In the genomic region with DNA sequence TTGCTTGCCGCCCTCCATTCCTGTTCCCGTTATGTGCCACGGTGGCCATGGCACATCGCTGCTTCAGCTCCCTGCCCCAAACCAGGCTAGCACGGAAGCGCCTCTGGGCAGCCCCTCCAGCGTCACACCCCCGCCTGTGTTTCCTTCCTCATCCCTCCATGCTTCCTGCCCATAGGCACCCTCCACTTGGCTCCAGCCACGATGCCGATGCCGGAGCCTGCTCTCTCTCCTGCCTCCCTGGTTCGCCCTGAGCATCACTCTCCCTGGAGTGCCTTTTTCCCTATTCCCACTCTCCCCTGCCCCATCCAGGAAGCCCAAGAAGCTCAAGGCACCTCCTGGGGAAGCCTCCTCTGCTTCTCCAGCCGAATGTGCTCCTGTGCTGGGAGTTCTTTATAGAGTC, we compare ENCODE assay signal across 18 cellular contexts. TPM values are rescaled to one million over a fixed set of nuclear protein-coding genes. Genes with fewer than 3 reads are reported as not detected.
A peak's percentile ranks its signal among the peaks of the same experiment; 100 is the strongest.
DNase-seq lines count a peak whose midpoint lies in the region; ATAC-seq and TF ChIP-seq lines count a peak whose summit lies in the region.
"Had no signal": no experiment of that assay in that cellular context is flagged by ENCODE, and none has a peak within 500 bp of the region (broad histone marks: within the 10 kb centered on the region; RNA-seq: fewer than 3 reads in every experiment).

No MANE protein-coding gene starts in this region.

- peak overlapping the region; percentile 36; the same call in 1 of the 3 replicates for H3K4me3 Mint-ChIP-seq in GM23338
- H3K4me3 Mint-ChIP-seq: activated CD4-positive, alpha-beta T cell treated with anti-CD3 and anti-CD28 coated beads, Interleukin-2, amount 10 ng/mL, durations not matched to agents 24 days and 14 days had no signal

- TF ChIP-seq POLR2A in GM18505 (IDR thresholded peaks at IDR 0.05; ENCODE audit: borderline replicate concordance, extremely low read depth, insufficient read depth, insufficient read length) (no peak), prostate gland (IDR thresholded peaks at IDR 0.05) (no peak)

- no peaks in the 10 kb centered on the region; the same call in 1 of the 2 replicates for H3K27me3 ChIP-seq in GM23338 (ENCODE audit: insufficient read depth)
- no peaks in the 10 kb centered on the region for H3K27me3 ChIP-seq in ascending aorta
- peaks cover 21% of the 10 kb centered on the region for H3K27me3 ChIP-seq in lower lobe of right lung (ENCODE audit: low read depth)
- H3K27me3 ChIP-seq in subcutaneous abdominal adipose tissue (ENCODE audit: control insufficient read depth in 5 of 5, insufficient read depth in 4 of 5, low read length in 5 of 5), result peaks cover 0 to 17% (median 14%) of the 10 kb centered on the region in 5 donors
- H3K27me3 ChIP-seq in prostate gland (replicated peaks; ENCODE audit: insufficient read depth), result no peaks in the 10 kb centered on the region

- peaks cover 40% of the 10 kb centered on the region for H3K27me3 Mint-ChIP-seq in GM23338 (ENCODE audit: insufficient read depth, low read depth, poor library complexity)

- H3K27ac ChIP-seq in GM23338 (ENCODE audit: low read depth) (no peak overlapping the region), ascending aorta (peak overlapping the region; percentile 94 to 98), lower lobe of right lung (peak overlapping the region; percentile 33), subcutaneous abdominal adipose tissue (ENCODE audit: low read depth, low read length) (peak overlapping the region; percentile 50), prostate gland (no peak overlapping the region)

- H3F3A ChIP-seq in GM23338 (replicated peaks; ENCODE audit: low read depth), result peaks cover 25% of the 10 kb centered on the region; the same call in 1 of the 2 replicates

- H3K4me3 ChIP-seq in GM23338, result no peak overlapping the region
- no peak overlapping the region for H3K4me3 ChIP-seq in ascending aorta
- no peak overlapping the region for H3K4me3 ChIP-seq in lower lobe of right lung
- peak overlapping the region in 1 of 5 donors; percentile 18 for H3K4me3 ChIP-seq in subcutaneous abdominal adipose tissue (ENCODE audit: low read depth in 1 of 5, low read length in 5 of 5)
- H3K4me3 ChIP-seq in prostate gland, result no peak overlapping the region

- ATAC-seq in GM23338, result no peak
- ATAC-seq in lower lobe of right lung, result no peak
- no peak for ATAC-seq in GM18505 (IDR thresholded peaks at IDR 0.05; ENCODE audit: unreplicated experiment)

- H3K9me3 ChIP-seq in ascending aorta (no peaks in the 10 kb centered on the region), lower lobe of right lung (no peaks in the 10 kb centered on the region), subcutaneous abdominal adipose tissue (ENCODE audit: control insufficient read depth in 5 of 5, low read length in 5 of 5) (no peaks in the 10 kb centered on the region), prostate gland (no peaks in the 10 kb centered on the region)

- intact Hi-C loops in ascending aorta (cut with DNase I), result loop anchor here (2.0 to 10.0 kb wide), 2 partner anchors 18 to 240 kb away; no protein-coding TSS in a partner anchor
- intact Hi-C loops in lower lobe of right lung (cut with DNase I), result no loop called here
- intact Hi-C loops in prostate gland (cut with DNase I), result no loop called here

- peaks cover 84% of the 10 kb centered on the region for H3K4me1 Mint-ChIP-seq in GM23338

- H3K36me3 ChIP-seq in GM23338 (ENCODE audit: insufficient read depth) (no peaks in the 10 kb centered on the region), ascending aorta (no peaks in the 10 kb centered on the region), lower lobe of right lung (no peaks in the 10 kb centered on the region), subcutaneous abdominal adipose tissue (ENCODE audit: control insufficient read depth in 5 of 5, insufficient read depth in 5 of 5, low read length in 5 of 5) (no peaks in the 10 kb centered on the region), prostate gland (no peaks in the 10 kb centered on the region)

- DNase-seq in GM23338 (ENCODE audit: low spot score), result no peak
- DNase-seq in ascending aorta (ENCODE audit: low spot score in 2 of 2), result no peak
- no peak for DNase-seq in lower lobe of right lung
- no peak for DNase-seq in COLO668 (lab: John Stamatoyannopoulos, UW; ENCODE audit: unreplicated experiment)
- no peak for DNase-seq in cortex of kidney (lab: John Stamatoyannopoulos, UW)
- DNase-seq in prostate gland (ENCODE audit: low spot score), result no peak
- DNase-seq: activated CD4-positive, alpha-beta T cell treated with anti-CD3 and anti-CD28 coated beads, Interleukin-2, amount 10 ng/mL, durations not matched to agents 24 days and 14 days; activated naive CD4-positive, alpha-beta T cell treated with Interleukin-2 at 50 U/mL for 16 hours; DMS 273 treated with DMSO at 0.1 percent for 48 hours; effector CD8-positive, alpha-beta T cell; Karpas-422; NCI-H1417 treated with DMSO at 0.1 percent for 48 hours; SIG-M5; stimulated activated naive CD4-positive, alpha-beta T cell treated with Interleukin-2 at 50 U/mL for 16 hours; T-helper 9 cell had no signal

- peak overlapping the region in 1 of 5 donors; percentile 30 for H3K9ac ChIP-seq in subcutaneous abdominal adipose tissue (ENCODE audit: low read length in 5 of 5)

- TF ChIP-seq CTCF in GM23338 (conservative IDR thresholded peaks at IDR 0.05; ENCODE audit: low read depth in 2 of 2), result no peak
- no peak for TF ChIP-seq CTCF in ascending aorta (IDR thresholded peaks at IDR 0.05)
- TF ChIP-seq CTCF in lower lobe of right lung (IDR thresholded peaks at IDR 0.05), result no peak
- TF ChIP-seq CTCF in prostate gland (IDR thresholded peaks at IDR 0.05), result no peak

- peaks cover 5% of the 10 kb centered on the region; the same call in 2 of the 3 replicates for H3K36me3 Mint-ChIP-seq in GM23338 (ENCODE audit: low read depth)
- H3K36me3 Mint-ChIP-seq: brain had no signal

- peaks cover 5% of the 10 kb centered on the region for H4K20me1 ChIP-seq in GM23338 (replicated peaks; ENCODE audit: insufficient read depth)

- WGBS in prostate gland, result 60% methylated on average over 13 of the region's 13 CpGs

- H3K4me2 ChIP-seq in GM23338, result peak overlapping the region; percentile 64

- H3K9me3 Mint-ChIP-seq in GM23338, result no peaks in the 10 kb centered on the region; the same call in 2 of the 3 replicates
- H3K9me3 Mint-ChIP-seq: activated CD4-positive, alpha-beta T cell treated with anti-CD3 and anti-CD28 coated beads, Interleukin-2, amount 10 ng/mL, durations not matched to agents 24 days and 14 days; brain had no signal

- H3K4me1 ChIP-seq in GM23338 (ENCODE audit: insufficient read depth) (peaks cover 70% of the 10 kb centered on the region), ascending aorta (peaks cover 27 to 53% of the 10 kb centered on the region in 2 donors), lower lobe of right lung (peaks cover 44% of the 10 kb centered on the region), subcutaneous abdominal adipose tissue (ENCODE audit: control insufficient read depth in 5 of 5, insufficient read depth in 5 of 5, low read length in 5 of 5) (peaks cover 7 to 56% (median 41%) of the 10 kb centered on the region in 5 donors), prostate gland (replicated peaks) (peaks cover 4% of the 10 kb centered on the region)

- peak overlapping the region; percentile 43; the same call in 1 of the 2 replicates for H3K27ac Mint-ChIP-seq in GM23338
- H3K27ac Mint-ChIP-seq: activated CD4-positive, alpha-beta T cell treated with anti-CD3 and anti-CD28 coated beads, Interleukin-2, amount 10 ng/mL, durations not matched to agents 24 days and 14 days had no signal

- H3K79me2 ChIP-seq in GM23338 (replicated peaks; ENCODE audit: insufficient read depth), result peaks cover 47% of the 10 kb centered on the region

- H2AFZ ChIP-seq in GM23338, result no peak overlapping the region

- H3K9me2 ChIP-seq in GM23338 (ENCODE audit: insufficient read depth), result no peaks in the 10 kb centered on the region

TF ChIP-seq in GM23338, 12 proteins besides CTCF, POLR2A, EP300 and RAD21:
- TF ChIP-seq ZNF114 (CRISPR knock-in tag; IDR thresholded peaks at IDR 0.05) (no peak), ZNF331 (CRISPR knock-in tag; IDR thresholded peaks at IDR 0.05; ENCODE audit: low read depth) (no peak), EZH2 (IDR thresholded peaks at IDR 0.05; ENCODE audit: low read depth, unreplicated experiment) (no peak), POLR2AphosphoS5 (IDR thresholded peaks at IDR 0.05; ENCODE audit: low read depth) (no peak), NANOG (IDR thresholded peaks at IDR 0.05; ENCODE audit: borderline replicate concordance) (no peak)

RNA-seq across cellular contexts. Expression of a gene that starts 3.2 kb away (rescaled TPM):
- 116 and 150 TPM in 2 replicates for total RNA-seq in GM23338 (2014; rRNA removed; shearing (Covaris generic))
- polyA plus RNA-seq in GM23338 (2016; fragmentation: Nextera tagmentation; extraction: Ambion mirVana), result 21.4 and 24.1 TPM in 2 replicates
- 89.0 TPM for total RNA-seq in ascending aorta
- total RNA-seq in lower lobe of right lung, result 48.4 TPM
- total RNA-seq in prostate gland, result 100 to 1,000 TPM in 1 of 2 donors, 10 to 100 TPM in 1; 27.3 to 204 TPM

Comparison
In these comparisons a context has a peak if more than half of its experiments do, and no peak if none do; other contexts are left out.
1. H3K27ac ChIP-seq: peak in ascending aorta (2 of 2), lower lobe of right lung (single experiment) and subcutaneous abdominal adipose tissue (single experiment); none in GM23338 (single experiment) and prostate gland (0 of 2).